In genomic region chr11:117199061-117199915, GRCh38 we compare ENCODE assay signal across 8 cellular contexts. TPM values are rescaled to one million over a fixed set of nuclear protein-coding genes. Genes with fewer than 3 reads are reported as not detected.
DNase-seq lines count a peak whose midpoint lies in the region; ATAC-seq, FAIRE-seq and TF ChIP-seq lines count a peak whose summit lies in the region.

Gene TAGLN (plus strand): TSS chr11:117199370. CDS start chr11:117203014, 3,644 bp downstream.

- no peak for TF ChIP-seq RAD21 in HepG2 (CRISPR knock-in tag; IDR thresholded peaks at IDR 0.05)

- in situ Hi-C loops in HepG2 (cut with HindIII; ENCODE audit: extremely low pct_ligation_motif_present, low pct_unique_long_range_greater_than_20kb) = no loop called here

- no peak for TF ChIP-seq POLR2A in HepG2 (IDR thresholded peaks at IDR 0.05; ENCODE audit: insufficient read depth in 1 of 2, low read depth in 2 of 2, low read length in 2 of 2)
- no peak for TF ChIP-seq POLR2A in suprapubic skin (IDR thresholded peaks at IDR 0.05)

- H3K4me1 ChIP-seq in HepG2 (ENCODE audit: insufficient read depth, low read length) (peaks cover 9% of the 10 kb centered on the region), suprapubic skin (peaks cover 21% of the 10 kb centered on the region)

- H3K27ac ChIP-seq in HepG2 (ENCODE audit: extremely low read length, insufficient read depth, low read length) (no peak within 1 kb of the TSS), suprapubic skin (peak within 1 kb of the TSS; percentile 76)

- no peak for DNase-seq in HT-29 (ENCODE audit: low spot score)
- DNase-seq in dedifferentiated amniotic fluid mesenchymal stem cell (ENCODE audit: extremely low spot score) = peak; percentile 91
- DNase-seq in HepG2 (ENCODE audit: low spot score) = peak; percentile 21
- no peak for DNase-seq in suprapubic skin (ENCODE audit: low spot score in 2 of 2)
- DNase-seq in DMS53 (lab: John Stamatoyannopoulos, UW) = no peak

- no peak within 1 kb of the TSS; the same call in 1 of the 2 replicates for H3K4me2 ChIP-seq in HepG2 (ENCODE audit: low read depth, low read length)

- FAIRE-seq in HepG2 (lab: Jason Lieb, UNC) = no peak

- no TSS peak for BruUV-seq in HepG2 (replicated peaks; lab: Mats Ljungman, UMichigan)

- intact Hi-C loops in HepG2 (cut with micrococcal nuclease; ENCODE audit: unreplicated experiment) = no loop called here

- no peaks in the 10 kb centered on the region for H3K79me2 ChIP-seq in HepG2 (ENCODE audit: insufficient read depth, low read length)

- no peak for TF ChIP-seq EP300 in HepG2 (IDR thresholded peaks at IDR 0.05; ENCODE audit: low read depth in 2 of 2, low read length in 2 of 2)
- no peak for TF ChIP-seq EP300 in HepG2 (CRISPR knock-in tag; IDR thresholded peaks at IDR 0.05; ENCODE audit: borderline replicate concordance)
- no peak for TF ChIP-seq EP300 in suprapubic skin (IDR thresholded peaks at IDR 0.05)

- TF ChIP-seq CTCF in HepG2 (CRISPR knock-in tag; IDR thresholded peaks at IDR 0.05) = no peak
- no peak for TF ChIP-seq CTCF in suprapubic skin (IDR thresholded peaks at IDR 0.05)

- WGBS in HepG2 (ENCODE audit: low lambda C conversion rate) = 56% methylated on average over 8 of the region's 34 CpGs
- WGBS in suprapubic skin = 13% methylated on average over 21 of the region's 34 CpGs

- H3K27me3 ChIP-seq in HepG2 (ENCODE audit: control insufficient read depth in 1 of 2, insufficient read depth in 2 of 2, low read length in 2 of 2) (no peaks in the 10 kb centered on the region), suprapubic skin (no peaks in the 10 kb centered on the region)

- H2AFZ ChIP-seq in HepG2 (ENCODE audit: low read length) = no peak within 1 kb of the TSS

- H3K36me3 ChIP-seq in HepG2 (replicated peaks in 1 of 2; ENCODE audit: control insufficient read depth in 1 of 2, insufficient read depth in 2 of 2, low read length in 2 of 2) (peaks cover 0 to 3% of the 10 kb centered on the region in 2 experiments; a peak in 1 of 5 replicates), suprapubic skin (peaks cover 42% of the 10 kb centered on the region)

- POLR2A ChIA-PET in HepG2 (lab: Yijun Ruan, JAX) = interaction anchor here (1.2 kb wide), 1 partner anchor 20 kb away, joined by 4 read pairs; no protein-coding TSS in a partner anchor

- no peak within 1 kb of the TSS for H3K9ac ChIP-seq in HepG2 (ENCODE audit: insufficient read depth, low read depth, low read length)

- H4K20me1 ChIP-seq in HepG2 (ENCODE audit: insufficient read depth, low read length) = no peaks in the 10 kb centered on the region

- H3K9me3 ChIP-seq in HepG2 (ENCODE audit: low read length) (no peaks in the 10 kb centered on the region), suprapubic skin (no peaks in the 10 kb centered on the region)

- CTCF ChIA-PET in HepG2 (lab: Yijun Ruan, JAX; ENCODE audit: low intra/inter-chr PET ratio, low total read pairs) = no interaction called here

- peak; percentile 30 for ATAC-seq in HepG2
- ATAC-seq in HG02623 (IDR thresholded peaks at IDR 0.05; ENCODE audit: unreplicated experiment) = no peak
- ATAC-seq in GM21576 (IDR thresholded peaks at IDR 0.05; ENCODE audit: unreplicated experiment) = no peak
- ATAC-seq in HG03439 (IDR thresholded peaks at IDR 0.05; ENCODE audit: unreplicated experiment) = no peak

- H3K4me3 ChIP-seq in HepG2 (replicated peaks in 1 of 3; ENCODE audit: insufficient read depth in 1 of 3, low read depth in 2 of 3, low read length in 3 of 3) (no peak within 1 kb of the TSS; a peak in 3 of 6 replicates), suprapubic skin (peak within 1 kb of the TSS; percentile 40)

TF ChIP-seq in HepG2, 621 proteins besides CTCF, POLR2A, EP300 and RAD21 (continues in another document):
- TF ChIP-seq SNAPC4 (CRISPR knock-in tag; IDR thresholded peaks at IDR 0.05) = no peak
- no peak for TF ChIP-seq HINFP (CRISPR knock-in tag; IDR thresholded peaks at IDR 0.05; ENCODE audit: low read depth)
- TF ChIP-seq ZNF850 (CRISPR knock-in tag; conservative IDR thresholded peaks at IDR 0.05) = no peak
- TF ChIP-seq, protein P1, sequence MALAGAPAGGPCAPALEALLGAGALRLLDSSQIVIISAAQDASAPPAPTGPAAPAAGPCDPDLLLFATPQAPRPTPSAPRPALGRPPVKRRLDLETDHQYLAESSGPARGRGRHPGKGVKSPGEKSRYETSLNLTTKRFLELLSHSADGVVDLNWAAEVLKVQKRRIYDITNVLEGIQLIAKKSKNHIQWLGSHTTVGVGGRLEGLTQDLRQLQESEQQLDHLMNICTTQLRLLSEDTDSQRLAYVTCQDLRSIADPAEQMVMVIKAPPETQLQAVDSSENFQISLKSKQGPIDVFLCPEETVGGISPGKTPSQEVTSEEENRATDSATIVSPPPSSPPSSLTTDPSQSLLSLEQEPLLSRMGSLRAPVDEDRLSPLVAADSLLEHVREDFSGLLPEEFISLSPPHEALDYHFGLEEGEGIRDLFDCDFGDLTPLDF (CRISPR knock-in tag; IDR thresholded peaks at IDR 0.05) = no peak
- peak; percentile 52 for TF ChIP-seq AGO2 (optimal IDR thresholded peaks at IDR 0.05; ENCODE audit: low read depth, low read length)
- TF ChIP-seq FOSL1 (CRISPR knock-in tag; IDR thresholded peaks at IDR 0.05; ENCODE audit: borderline replicate concordance) = no peak
- TF ChIP-seq SP1 (IDR thresholded peaks at IDR 0.05) = no peak
- no peak for TF ChIP-seq SP1 (CRISPR knock-in tag; IDR thresholded peaks at IDR 0.05)

RNA-seq across cellular contexts. Expression of gene TAGLN, which starts in this region (rescaled TPM):
- total RNA-seq in HT-29 (2014; rRNA removed; shearing (Covaris generic)) = 11.3 and 14.7 TPM in 2 replicates
- 75.4 and 93.7 TPM in 2 replicates for total RNA-seq in HepG2 (2016; rRNA removed; fragmentation: Illumina TruSeq; extraction: Trizol)
- 15.8 and 16.5 TPM in 2 replicates for total RNA-seq in HepG2 (2016; cell fraction: cytosol; rRNA removed; fragmentation: Illumina TruSeq; extraction: Trizol; ENCODE audit: low read depth)
- total RNA-seq in HepG2 (2016; cell fraction: insoluble cytoplasmic fraction; rRNA removed; fragmentation: Illumina TruSeq; extraction: Trizol) = 83.7 and 102 TPM in 2 replicates
- 20.1 and 22.3 TPM in 2 replicates for total RNA-seq in HepG2 (2016; cell fraction: membrane; rRNA removed; fragmentation: Illumina TruSeq; extraction: Trizol)
- 36.8 and 37.1 TPM in 2 replicates for total RNA-seq in HepG2 (2016; cell fraction: nucleus; rRNA removed; fragmentation: Illumina TruSeq; extraction: Trizol)
- 12.6 and 14.1 TPM in 2 replicates for polyA plus RNA-seq in HepG2 (2011; rRNA removed)
- 11.6 and 11.8 TPM in 2 replicates for polyA plus RNA-seq in HepG2 (2011; cell fraction: cytosol; rRNA removed)
- 25.0 and 34.5 TPM in 2 replicates for polyA plus RNA-seq in HepG2 (2011; cell fraction: nucleus; rRNA removed)
- polyA plus RNA-seq in HepG2 (2012) = 3.6 and 5.8 TPM in 2 replicates
- polyA plus RNA-seq in HepG2 (2016; cell fraction: cytosol; fragmentation: Illumina TruSeq; extraction: Trizol; ENCODE audit: low read depth) = 19.4 and 20.0 TPM in 2 replicates
- 110 TPM in 2 replicates for polyA plus RNA-seq in HepG2 (2016; cell fraction: insoluble cytoplasmic fraction; fragmentation: Illumina TruSeq; extraction: Trizol; ENCODE audit: low read depth)
- polyA plus RNA-seq in HepG2 (2016; cell fraction: membrane; fragmentation: Illumina TruSeq; extraction: Trizol; ENCODE audit: low read depth) = 20.4 and 20.8 TPM in 2 replicates
- polyA plus RNA-seq in HepG2 (2016; cell fraction: nucleus; fragmentation: Illumina TruSeq; extraction: Trizol; ENCODE audit: insufficient read depth, low read depth) = 55.4 and 61.9 TPM in 2 replicates
- polyA minus RNA-seq in HepG2 (2011; rRNA and poly(A)+ RNA removed; ENCODE audit: low replicate concordance) = 1.5 and 8.0 TPM in 2 replicates
- polyA minus RNA-seq in HepG2 (2011; cell fraction: cytosol; rRNA and poly(A)+ RNA removed) = 2.4 and 3.3 TPM in 2 replicates
- 5.0 and 7.5 TPM in 2 replicates for polyA minus RNA-seq in HepG2 (2011; cell fraction: nucleus; rRNA and poly(A)+ RNA removed)
- 100 to 1,000 TPM; 190 to 216 (median 199) TPM for total RNA-seq in suprapubic skin

Comparison
In these comparisons a context has a peak if more than half of its experiments do, and no peak if none do; other contexts are left out.
1. DNase-seq: peak in dedifferentiated amniotic fluid mesenchymal stem cell (single experiment) and HepG2 (single experiment); none in HT-29 (single experiment), suprapubic skin (0 of 2) and DMS53 (single experiment).